13 cellular contexts compared by ENCODE assay signal in the genomic region with DNA sequence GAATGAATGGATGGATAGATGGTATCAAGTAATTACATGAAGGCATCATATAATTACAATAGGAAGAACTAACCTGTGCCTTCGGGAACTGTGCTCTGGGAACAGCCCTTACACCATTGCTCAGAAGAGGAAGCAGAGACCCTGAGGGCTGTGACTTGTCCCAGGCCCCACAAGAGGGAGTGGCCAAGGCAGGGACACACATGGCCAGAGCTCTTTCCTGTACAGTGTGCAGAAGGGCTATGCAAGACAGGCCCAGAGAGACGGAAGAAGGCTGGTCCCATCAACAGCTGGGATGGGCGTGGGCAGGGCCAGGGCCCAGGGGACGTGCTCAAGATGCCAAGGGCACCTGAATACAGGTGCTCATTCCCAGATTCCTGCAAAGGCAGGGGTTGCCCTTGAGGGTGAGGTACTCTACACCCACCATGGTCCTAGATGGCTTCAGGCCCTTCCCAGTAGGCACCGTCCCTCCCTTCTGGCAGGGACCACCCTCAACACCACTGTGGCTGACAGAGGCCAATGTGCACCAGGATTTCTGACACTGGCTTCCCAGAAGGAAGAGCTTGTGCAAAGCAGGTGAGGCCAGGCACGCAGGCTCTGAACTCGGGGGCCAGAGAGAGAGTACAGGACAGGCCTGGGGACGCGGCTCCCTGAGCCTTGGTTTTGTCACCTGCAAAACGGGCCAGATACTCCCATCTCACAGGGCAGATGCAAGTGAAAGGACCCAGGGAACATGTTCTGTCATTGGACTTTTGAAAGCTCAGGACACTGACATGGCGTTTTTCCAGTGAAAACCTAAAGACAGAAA. TPM values are rescaled to one million over a fixed set of nuclear protein-coding genes. Genes with fewer than 3 reads are reported as not detected.
DNase-seq lines count a peak whose midpoint lies in the region; ATAC-seq and TF ChIP-seq lines count a peak whose summit lies in the region.
"Had no signal": no experiment of that assay in that cellular context is flagged by ENCODE, and none has a peak within 500 bp of the region (broad histone marks: within the 10 kb centered on the region; RNA-seq: fewer than 3 reads in every experiment).

No MANE protein-coding gene starts in this region.

- H3K4me3 ChIP-seq in fibroblast of pulmonary artery (replicated peaks; ENCODE audit: low read depth, low read length), result peak overlapping the region; percentile 2
- H3K4me3 ChIP-seq in rectal smooth muscle tissue (ENCODE audit: low read length), result peak overlapping the region; percentile 69

- no peak overlapping the region for H3K4me3 Mint-ChIP-seq in activated CD8-positive, alpha-beta memory T cell treated with anti-CD3 and anti-CD28 coated beads, Interleukin-2, amount 10 ng/mL, durations not matched to agents 7 days and 5 days
- H3K4me3 Mint-ChIP-seq: activated B cell treated with CpG ODN at 0.5 μM for 24 hours had no signal

- peak; percentile 29 for ATAC-seq in activated CD8-positive, alpha-beta memory T cell treated with anti-CD3 and anti-CD28 coated beads, Interleukin-2, amount 10 ng/mL, durations not matched to agents 7 days and 5 days

- peaks cover 7% of the 10 kb centered on the region for H3K4me1 Mint-ChIP-seq in activated CD8-positive, alpha-beta memory T cell treated with anti-CD3 and anti-CD28 coated beads, Interleukin-2, amount 10 ng/mL, durations not matched to agents 7 days and 5 days

- H3K36me3 ChIP-seq in rectal smooth muscle tissue (ENCODE audit: control insufficient read depth, insufficient read depth, low read length), result no peaks in the 10 kb centered on the region
- H3K36me3 ChIP-seq: transverse colon had no signal

- peaks cover 11% of the 10 kb centered on the region for H3K4me1 ChIP-seq in rectal smooth muscle tissue (ENCODE audit: control insufficient read depth, insufficient read depth, low read length)

- H3K27ac Mint-ChIP-seq in activated CD8-positive, alpha-beta memory T cell treated with anti-CD3 and anti-CD28 coated beads, Interleukin-2, amount 10 ng/mL, durations not matched to agents 7 days and 5 days, result no peak overlapping the region
- H3K27ac Mint-ChIP-seq: activated B cell treated with CpG ODN at 0.5 μM for 24 hours had no signal

- H3K27ac ChIP-seq in rectal smooth muscle tissue (ENCODE audit: low read depth, low read length), result no peak overlapping the region
- H3K27ac ChIP-seq: SK-N-MC, transverse colon had no signal

- peaks cover 34% of the 10 kb centered on the region for H3K27me3 Mint-ChIP-seq in activated CD8-positive, alpha-beta memory T cell treated with anti-CD3 and anti-CD28 coated beads, Interleukin-2, amount 10 ng/mL, durations not matched to agents 7 days and 5 days

- no peaks in the 10 kb centered on the region for H3K27me3 ChIP-seq in rectal smooth muscle tissue (ENCODE audit: control insufficient read depth, insufficient read depth, low read length)

- CTCF ChIA-PET in activated CD8-positive, alpha-beta memory T cell treated with anti-CD3 and anti-CD28 coated beads, Interleukin-2, amount 10 ng/mL, durations not matched to agents 7 days and 5 days (lab: Charles Lee), result no interaction called here

- H3K9me3 Mint-ChIP-seq in activated CD8-positive, alpha-beta memory T cell treated with anti-CD3 and anti-CD28 coated beads, Interleukin-2, amount 10 ng/mL, durations not matched to agents 7 days and 5 days (ENCODE audit: low read depth), result peaks cover 3% of the 10 kb centered on the region
- H3K9me3 Mint-ChIP-seq: activated B cell treated with CpG ODN at 0.5 μM for 24 hours had no signal

- DNase-seq in activated CD8-positive, alpha-beta memory T cell treated with anti-CD3 and anti-CD28 coated beads, Interleukin-2, amount 10 ng/mL, durations not matched to agents 7 days and 5 days, result no peak
- no peak for DNase-seq in activated CD8-positive, alpha-beta memory T cell treated with anti-CD3 and anti-CD28 coated beads, Interleukin-2, amount 50 U/mL, for 4 hours
- DNase-seq in RPMI7951 (ENCODE audit: low read depth) (peak; percentile 12), fibroblast of pulmonary artery (ENCODE audit: low read depth) (no peak), T-helper 9 cell (no peak), hepatic stellate cell (ENCODE audit: low spot score) (no peak), occipital lobe (lab: John Stamatoyannopoulos, UW) (no peak)
- DNase-seq: activated B cell treated with CpG ODN at 0.5 μM for 24 hours; effector CD4-positive, alpha-beta T cell; NCI-H2171; transverse colon had no signal

- no peaks in the 10 kb centered on the region for H3K36me3 Mint-ChIP-seq in activated CD8-positive, alpha-beta memory T cell treated with anti-CD3 and anti-CD28 coated beads, Interleukin-2, amount 10 ng/mL, durations not matched to agents 7 days and 5 days

- no peak overlapping the region for H3K9ac ChIP-seq in rectal smooth muscle tissue (ENCODE audit: low read length)

- no peak for TF ChIP-seq CTCF in fibroblast of pulmonary artery (IDR thresholded peaks at IDR 0.05; ENCODE audit: low read length, missing control alignments)

RNA-seq across cellular contexts. Expression of gene EVC2, which starts 1.7 kb away (rescaled TPM):
- 1 to 10 TPM; 1.3 to 1.4 TPM for total RNA-seq in activated CD8-positive, alpha-beta memory T cell treated with anti-CD3 and anti-CD28 coated beads, Interleukin-2, amount 10 ng/mL, durations not matched to agents 7 days and 5 days
- total RNA-seq in RPMI7951 (2014; rRNA removed; shearing (Covaris generic)), result 2.6 and 3.4 TPM in 2 replicates
- 2.5 TPM for total RNA-seq in occipital lobe

RNA-seq across cellular contexts. Expression of gene EVC, which starts 4.3 kb away (rescaled TPM):
- total RNA-seq in activated CD8-positive, alpha-beta memory T cell treated with anti-CD3 and anti-CD28 coated beads, Interleukin-2, amount 10 ng/mL, durations not matched to agents 7 days and 5 days, result 1 to 10 TPM; 2.2 to 4.0 TPM
- 13.8 and 13.9 TPM in 2 replicates for total RNA-seq in RPMI7951 (2014; rRNA removed; shearing (Covaris generic))
- 5.1 TPM for total RNA-seq in occipital lobe
